In genomic region chr15:68353418-68354145, GRCh38 we compare ENCODE assay signal across 13 cellular contexts.
A peak's percentile ranks its signal among the peaks of the same experiment; 100 is the strongest.
DNase-seq lines count a peak whose midpoint lies in the region; ATAC-seq and TF ChIP-seq lines count a peak whose summit lies in the region.
"Had no signal": no experiment of that assay in that cellular context is flagged by ENCODE, and none has a peak within 500 bp of the region (broad histone marks: within the 10 kb centered on the region; RNA-seq: fewer than 3 reads in every experiment).

No MANE protein-coding gene starts in this region.

- no peak for TF ChIP-seq EP300 in stomach (IDR thresholded peaks at IDR 0.05)

- H3K27me3 ChIP-seq in stomach: no peaks in the 10 kb centered on the region

- no peak overlapping the region for H3K4me3 Mint-ChIP-seq in T-helper 2 cell treated with Interferon-gamma antibody and Interleukin-4, amounts not matched to agents 5 μg/mL and 100 μg/mL, for 36 hours
- H3K4me3 Mint-ChIP-seq in glutamatergic neuron (ENCODE audit: unreplicated experiment): no peak overlapping the region
- H3K4me3 Mint-ChIP-seq: type B pancreatic cell had no signal

- 82 to 91% (median 86%) methylated on average over 7 of the region's 7 CpGs for WGBS in stomach, 5 donors

- peaks cover 0 to 13% (median 8%) of the 10 kb centered on the region in 4 donors for H3K9me3 ChIP-seq in stomach

- peak overlapping the region; percentile 7 for H3K27ac Mint-ChIP-seq in T-helper 2 cell treated with Interferon-gamma antibody and Interleukin-4, amounts not matched to agents 5 μg/mL and 100 μg/mL, for 36 hours
- H3K27ac Mint-ChIP-seq in glutamatergic neuron (ENCODE audit: unreplicated experiment): peak overlapping the region; percentile 36
- H3K27ac Mint-ChIP-seq: type B pancreatic cell had no signal

- H3K4me3 ChIP-seq in stomach: no peak overlapping the region
- H3K4me3 ChIP-seq: GM12878 had no signal

- peak overlapping the region in 3 of 5 donors; percentile 49 to 75 (median 70) for H3K27ac ChIP-seq in stomach

- no peaks in the 10 kb centered on the region for H3K36me3 ChIP-seq in stomach

- TF ChIP-seq CTCF in glutamatergic neuron (IDR thresholded peaks at IDR 0.05; ENCODE audit: partially characterized antibody, unreplicated experiment) (no peak), stomach (IDR thresholded peaks at IDR 0.05) (no peak)

- peaks cover 16% of the 10 kb centered on the region for H3K36me3 Mint-ChIP-seq in T-helper 2 cell treated with Interferon-gamma antibody and Interleukin-4, amounts not matched to agents 5 μg/mL and 100 μg/mL, for 36 hours (ENCODE audit: low read depth)
- H3K36me3 Mint-ChIP-seq in glutamatergic neuron (ENCODE audit: unreplicated experiment): no peaks in the 10 kb centered on the region
- H3K36me3 Mint-ChIP-seq: type B pancreatic cell had no signal

- DNase-seq in T-helper 2 cell treated with Interferon-gamma antibody and Interleukin-4, amounts not matched to agents 5 μg/mL and 100 μg/mL, for 36 hours (ENCODE audit: low spot score): no peak
- no peak for DNase-seq in T-helper 2 cell
- no peak for DNase-seq in glutamatergic neuron
- DNase-seq in stomach: no peak
- no peak for DNase-seq in iPS-NIHi7 (ENCODE audit: extremely low spot score)
- DNase-seq: activated T-cell treated with anti-CD3 and anti-CD28 coated beads, Interleukin-2, amount 50 U/mL, for 1 hour; central memory CD4-positive, alpha-beta T cell; NCI-H446 had no signal

- ATAC-seq in SK-N-SH treated with all-trans-retinoic acid at 6 μM for 48 hours (peak; percentile 40), HG02970 (IDR thresholded peaks at IDR 0.05; ENCODE audit: low FRiP score, unreplicated experiment) (no peak), HG03439 (IDR thresholded peaks at IDR 0.05; ENCODE audit: unreplicated experiment) (no peak)
- ATAC-seq: GM12878 had no signal

- intact Hi-C loops in stomach (cut with DNase I; ENCODE audit: low total_unique reads): no loop called here

- H3K4me1 Mint-ChIP-seq in T-helper 2 cell treated with Interferon-gamma antibody and Interleukin-4, amounts not matched to agents 5 μg/mL and 100 μg/mL, for 36 hours (ENCODE audit: low read depth): peaks cover 13% of the 10 kb centered on the region
- H3K4me1 Mint-ChIP-seq in glutamatergic neuron (ENCODE audit: low read depth, unreplicated experiment): peaks cover 16% of the 10 kb centered on the region

- no peaks in the 10 kb centered on the region for H3K27me3 Mint-ChIP-seq in T-helper 2 cell treated with Interferon-gamma antibody and Interleukin-4, amounts not matched to agents 5 μg/mL and 100 μg/mL, for 36 hours (ENCODE audit: low read depth)
- H3K27me3 Mint-ChIP-seq in glutamatergic neuron (ENCODE audit: unreplicated experiment): peaks cover 4% of the 10 kb centered on the region

- TF ChIP-seq POLR2A in stomach (IDR thresholded peaks at IDR 0.05): no peak

- H3K4me1 ChIP-seq in stomach: peaks cover 0 to 6% (median 2%) of the 10 kb centered on the region in 4 donors

- H3K9me3 Mint-ChIP-seq in T-helper 2 cell treated with Interferon-gamma antibody and Interleukin-4, amounts not matched to agents 5 μg/mL and 100 μg/mL, for 36 hours: peaks cover 16% of the 10 kb centered on the region
- peaks cover 2% of the 10 kb centered on the region for H3K9me3 Mint-ChIP-seq in glutamatergic neuron (ENCODE audit: unreplicated experiment)
- H3K9me3 Mint-ChIP-seq: type B pancreatic cell had no signal

TF ChIP-seq in SK-N-SH treated with all-trans-retinoic acid at 6 μM for 48 hours, 23 proteins besides CTCF, POLR2A, EP300 and RAD21:
- TF ChIP-seq RARB (CRISPR knock-in tag; IDR thresholded peaks at IDR 0.05) (no peak), ZNF565 (CRISPR knock-in tag; conservative IDR thresholded peaks at IDR 0.05; ENCODE audit: low read depth) (no peak), OSR1 (CRISPR knock-in tag; IDR thresholded peaks at IDR 0.05) (no peak), SNAI2 (CRISPR knock-in tag; IDR thresholded peaks at IDR 0.05) (no peak), PPARA (CRISPR knock-in tag; IDR thresholded peaks at IDR 0.05; ENCODE audit: borderline replicate concordance) (no peak), ZFP3 (CRISPR knock-in tag; IDR thresholded peaks at IDR 0.05) (no peak), CSDC2 (CRISPR knock-in tag; IDR thresholded peaks at IDR 0.05) (no peak), PATZ1 (CRISPR knock-in tag; IDR thresholded peaks at IDR 0.05; ENCODE audit: borderline replicate concordance) (no peak), POU6F1 (CRISPR knock-in tag; IDR thresholded peaks at IDR 0.05; ENCODE audit: borderline replicate concordance, low read depth) (no peak), GLIS3 (CRISPR knock-in tag; IDR thresholded peaks at IDR 0.05) (no peak), TOX (CRISPR knock-in tag; IDR thresholded peaks at IDR 0.05; ENCODE audit: borderline replicate concordance) (no peak), ZNF8 (CRISPR knock-in tag; IDR thresholded peaks at IDR 0.05) (no peak), ZNF70 (CRISPR knock-in tag; IDR thresholded peaks at IDR 0.05) (no peak), TCF4 (CRISPR knock-in tag; IDR thresholded peaks at IDR 0.05; ENCODE audit: borderline replicate concordance) (no peak), ARNTL (CRISPR knock-in tag; IDR thresholded peaks at IDR 0.05; ENCODE audit: borderline replicate concordance, low read depth) (no peak), ISL1 (CRISPR knock-in tag; IDR thresholded peaks at IDR 0.05) (no peak), ZFP30 (CRISPR knock-in tag; IDR thresholded peaks at IDR 0.05) (no peak), ZC3H10 (CRISPR knock-in tag; IDR thresholded peaks at IDR 0.05) (no peak)
- TF ChIP-seq, protein P1, sequence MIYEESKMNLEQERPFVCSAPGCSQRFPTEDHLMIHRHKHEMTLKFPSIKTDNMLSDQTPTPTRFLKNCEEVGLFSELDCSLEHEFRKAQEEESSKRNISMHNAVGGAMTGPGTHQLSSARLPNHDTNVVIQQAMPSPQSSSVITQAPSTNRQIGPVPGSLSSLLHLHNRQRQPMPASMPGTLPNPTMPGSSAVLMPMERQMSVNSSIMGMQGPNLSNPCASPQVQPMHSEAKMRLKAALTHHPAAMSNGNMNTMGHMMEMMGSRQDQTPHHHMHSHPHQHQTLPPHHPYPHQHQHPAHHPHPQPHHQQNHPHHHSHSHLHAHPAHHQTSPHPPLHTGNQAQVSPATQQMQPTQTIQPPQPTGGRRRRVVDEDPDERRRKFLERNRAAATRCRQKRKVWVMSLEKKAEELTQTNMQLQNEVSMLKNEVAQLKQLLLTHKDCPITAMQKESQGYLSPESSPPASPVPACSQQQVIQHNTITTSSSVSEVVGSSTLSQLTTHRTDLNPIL (CRISPR knock-in tag; IDR thresholded peaks at IDR 0.05; ENCODE audit: low read depth): no peak
- TF ChIP-seq, protein P2, sequence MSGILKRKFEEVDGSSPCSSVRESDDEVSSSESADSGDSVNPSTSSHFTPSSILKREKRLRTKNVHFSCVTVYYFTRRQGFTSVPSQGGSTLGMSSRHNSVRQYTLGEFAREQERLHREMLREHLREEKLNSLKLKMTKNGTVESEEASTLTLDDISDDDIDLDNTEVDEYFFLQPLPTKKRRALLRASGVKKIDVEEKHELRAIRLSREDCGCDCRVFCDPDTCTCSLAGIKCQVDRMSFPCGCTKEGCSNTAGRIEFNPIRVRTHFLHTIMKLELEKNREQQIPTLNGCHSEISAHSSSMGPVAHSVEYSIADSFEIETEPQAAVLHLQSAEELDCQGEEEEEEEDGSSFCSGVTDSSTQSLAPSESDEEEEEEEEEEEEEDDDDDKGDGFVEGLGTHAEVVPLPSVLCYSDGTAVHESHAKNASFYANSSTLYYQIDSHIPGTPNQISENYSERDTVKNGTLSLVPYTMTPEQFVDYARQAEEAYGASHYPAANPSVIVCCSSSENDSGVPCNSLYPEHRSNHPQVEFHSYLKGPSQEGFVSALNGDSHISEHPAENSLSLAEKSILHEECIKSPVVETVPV (CRISPR knock-in tag; IDR thresholded peaks at IDR 0.05): no peak
